Comparison of ENCODE assay signal across 30 cellular contexts in the genomic region with DNA sequence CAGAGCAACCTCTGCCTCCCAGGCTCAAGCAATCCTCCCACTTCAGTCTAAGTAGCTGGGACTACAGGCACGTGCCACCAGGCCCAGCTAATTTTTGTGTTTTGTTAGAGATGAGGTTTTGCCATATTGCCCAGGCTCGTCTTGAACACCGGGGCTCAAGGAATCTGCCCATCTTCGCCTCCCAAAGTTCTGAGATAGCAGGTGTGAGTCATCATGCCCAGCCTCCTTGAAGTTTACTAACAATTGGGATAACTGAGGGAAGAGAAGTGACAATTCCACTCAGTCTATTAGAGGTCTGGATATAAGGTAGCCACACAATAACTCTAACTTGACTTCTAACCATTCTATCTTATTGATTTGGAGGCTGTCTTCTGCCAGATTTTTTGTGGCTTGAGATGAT.
"Had no signal": no experiment of that assay in that cellular context is flagged by ENCODE, and none has a peak within 500 bp of the region (broad histone marks: within the 10 kb centered on the region; RNA-seq: fewer than 3 reads in every experiment).

No MANE protein-coding gene starts in this region.

- H3K27ac Mint-ChIP-seq: activated B cell treated with CpG ODN at 0.5 μM for 24 hours; activated CD4-positive, alpha-beta T cell treated with anti-CD3 and anti-CD28 coated beads for 36 hours; activated naive CD4-positive, alpha-beta T cell treated with anti-CD3 and anti-CD28 coated beads, Interleukin-2, amount 10 ng/mL, durations not matched to agents 7 days and 5 days; immature natural killer cell; T-cell had no signal

- H3K4me3 Mint-ChIP-seq: activated B cell treated with CpG ODN at 0.5 μM for 24 hours; activated CD4-positive, alpha-beta T cell treated with anti-CD3 and anti-CD28 coated beads for 36 hours; activated naive CD4-positive, alpha-beta T cell treated with anti-CD3 and anti-CD28 coated beads, Interleukin-2, amount 10 ng/mL, durations not matched to agents 7 days and 5 days; immature natural killer cell; naive thymus-derived CD4-positive, alpha-beta T cell; neural crest cell; T-cell had no signal

- H3K27ac ChIP-seq: coronary artery, lower lobe of right lung, sigmoid colon, thoracic aorta, upper lobe of left lung had no signal

- H3K4me1 ChIP-seq: lower lobe of right lung, sigmoid colon, upper lobe of left lung had no signal

- H3K4me2 ChIP-seq: smooth muscle cell had no signal

- H3K27me3 ChIP-seq: sigmoid colon, upper lobe of left lung had no signal

- H3K9me3 Mint-ChIP-seq: activated B cell treated with CpG ODN at 0.5 μM for 24 hours; activated naive CD4-positive, alpha-beta T cell treated with anti-CD3 and anti-CD28 coated beads, Interleukin-2, amount 10 ng/mL, durations not matched to agents 7 days and 5 days; immature natural killer cell; neural crest cell; T-cell had no signal

- H3K27me3 Mint-ChIP-seq: activated B cell treated with CpG ODN at 0.5 μM for 24 hours; activated CD4-positive, alpha-beta T cell treated with anti-CD3 and anti-CD28 coated beads for 36 hours; activated naive CD4-positive, alpha-beta T cell treated with anti-CD3 and anti-CD28 coated beads, Interleukin-2, amount 10 ng/mL, durations not matched to agents 7 days and 5 days; naive thymus-derived CD4-positive, alpha-beta T cell; T-cell had no signal

- FAIRE-seq: bronchial epithelial cell, endometrium, TTC549 had no signal

- H3K4me1 Mint-ChIP-seq: immature natural killer cell, neural crest cell had no signal

- DNase-seq: activated B cell treated with CpG ODN at 0.5 μM for 24 hours; activated CD4-positive, alpha-beta T cell treated with anti-CD3 and anti-CD28 coated beads for 36 hours; activated CD4-positive, alpha-beta T cell treated with anti-CD3 and anti-CD28 coated beads, Interleukin-2, amount 50 U/mL, for 48 hours; activated CD8-positive, alpha-beta memory T cell treated with anti-CD3 and anti-CD28 coated beads, Interleukin-2, amount 50 U/mL, for 48 hours; activated effector memory CD4-positive, alpha-beta T cell treated with Interleukin-2 at 50 U/mL for 16 hours; activated naive CD4-positive, alpha-beta T cell treated with anti-CD3 and anti-CD28 coated beads, Interleukin-2, amount 10 ng/mL, durations not matched to agents 7 days and 5 days; activated T-cell treated with anti-CD3 and anti-CD28 coated beads, Interleukin-2, amount 50 U/mL, for 48 hours; amygdala; cerebellar nuclear complex; erythroblast; foreskin fibroblast; immature natural killer cell; lower lobe of right lung; naive thymus-derived CD4-positive, alpha-beta T cell; posterior cingulate gyrus; retina; sigmoid colon; stimulated activated CD4-positive, alpha-beta T cell treated with anti-CD3 and anti-CD28 coated beads, Interleukin-15, amount 100 ng/mL, for 24 hours; stimulated activated CD8-positive, alpha-beta memory T cell treated with anti-CD3 and anti-CD28 coated beads, Interleukin-4, amount 100 ng/mL, for 48 hours; stimulated activated naive CD4-positive, alpha-beta T cell; T-cell; upper lobe of left lung had no signal

- H3K9me3 ChIP-seq: lower lobe of right lung, sigmoid colon, thoracic aorta, upper lobe of left lung had no signal

- ATAC-seq: activated CD4-positive, alpha-beta T cell treated with anti-CD3 and anti-CD28 coated beads for 36 hours; left lobe of liver; lower lobe of right lung; naive thymus-derived CD4-positive, alpha-beta T cell; T-cell had no signal

- H3K4me3 ChIP-seq: coronary artery, lower lobe of right lung, sigmoid colon, smooth muscle cell, thoracic aorta, upper lobe of left lung had no signal
